15 cellular contexts compared by ENCODE assay signal in the genomic region with DNA sequence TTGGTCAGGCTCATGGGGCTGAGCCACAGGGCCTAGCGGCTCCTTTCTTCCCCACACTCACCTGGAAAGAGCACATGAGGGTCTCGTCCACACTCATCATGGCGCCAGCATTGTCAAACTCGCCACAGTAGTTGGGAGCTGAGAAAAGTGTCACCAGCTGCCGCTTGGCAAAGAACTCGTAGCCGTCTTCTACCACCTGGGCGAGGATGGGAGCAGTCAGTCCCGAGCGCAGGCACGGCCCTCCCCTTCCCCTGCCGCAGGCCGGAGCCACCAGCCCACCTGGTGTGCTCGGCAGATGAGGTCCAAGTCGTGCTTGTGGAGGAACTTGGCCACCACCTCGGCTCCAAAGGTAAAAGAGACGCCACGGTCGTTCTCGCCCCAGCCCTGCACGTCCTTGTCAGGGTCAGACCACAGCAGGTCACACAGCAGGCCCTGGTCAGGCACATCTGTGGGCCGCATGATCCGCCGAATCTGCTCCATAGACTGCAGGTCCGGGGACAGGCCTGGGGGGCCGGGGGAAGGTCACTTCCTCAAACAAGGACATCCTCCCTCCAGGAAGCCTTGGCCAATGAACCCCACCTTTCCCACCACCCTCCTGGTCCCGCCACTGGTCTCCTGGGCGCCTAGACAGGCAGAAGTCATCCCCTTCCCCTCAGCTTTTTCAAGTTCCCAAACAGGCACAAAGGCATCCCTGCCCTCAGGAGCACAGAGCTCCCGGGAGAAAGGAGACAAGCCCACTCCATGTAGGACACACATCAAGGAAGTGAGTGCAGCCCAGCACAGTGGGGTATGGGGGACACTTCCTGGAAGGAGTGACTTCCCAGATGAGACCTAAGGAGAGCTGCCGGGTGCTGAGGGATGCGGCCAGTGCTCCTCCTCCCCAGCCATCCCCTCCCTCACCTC. TPM values are rescaled to one million over a fixed set of nuclear protein-coding genes. Genes with fewer than 3 reads are reported as not detected.
DNase-seq lines count a peak whose midpoint lies in the region; ATAC-seq and TF ChIP-seq lines count a peak whose summit lies in the region.
"Had no signal": no experiment of that assay in that cellular context is flagged by ENCODE, and none has a peak within 500 bp of the region (broad histone marks: within the 10 kb centered on the region; RNA-seq: fewer than 3 reads in every experiment).

No MANE protein-coding gene starts in this region.

- H3K27me3 Mint-ChIP-seq in activated CD4-positive, alpha-beta T cell treated with anti-CD3 and anti-CD28 coated beads for 36 hours: no peaks in the 10 kb centered on the region
- no peaks in the 10 kb centered on the region for H3K27me3 Mint-ChIP-seq in chondrocyte (ENCODE audit: low read depth)

- peaks cover 47% of the 10 kb centered on the region for H3K4me1 Mint-ChIP-seq in activated CD4-positive, alpha-beta T cell treated with anti-CD3 and anti-CD28 coated beads for 36 hours
- peaks cover 20% of the 10 kb centered on the region for H3K4me1 Mint-ChIP-seq in chondrocyte (ENCODE audit: low read depth)

- intact Hi-C loops in activated CD4-positive, alpha-beta T cell treated with anti-CD3 and anti-CD28 coated beads for 36 hours (cut with DNase I, micrococcal nuclease): no loop called here
- intact Hi-C loops in OCI-LY7 (cut with micrococcal nuclease; ENCODE audit: unreplicated experiment): no loop called here
- intact Hi-C loops in prostate gland (cut with DNase I): no loop called here

- 81% methylated on average over 31 of the region's 31 CpGs for WGBS in prostate gland

- H2AFZ ChIP-seq in OCI-LY7 (ENCODE audit: low read length) (no peak overlapping the region), osteoblast (ENCODE audit: low read length) (no peak overlapping the region)

- H3K9me3 ChIP-seq in OCI-LY7 (ENCODE audit: low read length) (no peaks in the 10 kb centered on the region), osteoblast (ENCODE audit: low read depth, low read length) (no peaks in the 10 kb centered on the region), prostate gland (no peaks in the 10 kb centered on the region)
- H3K9me3 ChIP-seq: MG63, transverse colon had no signal

- BruUV-seq in OCI-LY7 (replicated peaks; lab: Mats Ljungman, UMichigan): no TSS peak

- H3K27me3 ChIP-seq in osteoblast (ENCODE audit: insufficient read depth, low read length) (no peaks in the 10 kb centered on the region), prostate gland (replicated peaks; ENCODE audit: insufficient read depth) (no peaks in the 10 kb centered on the region)
- H3K27me3 ChIP-seq: MG63, transverse colon had no signal

- H3K36me3 ChIP-seq in OCI-LY7 (ENCODE audit: insufficient read depth, low read length) (peaks cover 64% of the 10 kb centered on the region), osteoblast (ENCODE audit: insufficient read depth, low read length) (peaks cover 38% of the 10 kb centered on the region), prostate gland (peaks cover 6 to 13% of the 10 kb centered on the region in 2 donors)

- H4K20me1 ChIP-seq in OCI-LY7 (ENCODE audit: insufficient read depth, low read length) (0 out of 2 replicates have a peak, but pooled peaks cover 7% of the 10 kb centered on the region), osteoblast (ENCODE audit: insufficient read depth, low read length) (peaks cover 28% of the 10 kb centered on the region)

- POLR2A ChIA-PET in activated CD4-positive, alpha-beta T cell treated with anti-CD3 and anti-CD28 coated beads for 36 hours (lab: Charles Lee): no interaction called here
- POLR2A ChIA-PET in OCI-LY7 (lab: Charles Lee): interaction anchor here (0.8 kb wide), 1 partner anchor 44 kb away, joined by 3 read pairs; no protein-coding TSS in a partner anchor

- ATAC-seq in activated CD4-positive, alpha-beta T cell treated with anti-CD3 and anti-CD28 coated beads for 36 hours: no peak

- no peaks in the 10 kb centered on the region for H3K9me2 ChIP-seq in OCI-LY7 (ENCODE audit: insufficient read depth, low read length)

- H3K4me3 ChIP-seq in OCI-LY7 (ENCODE audit: low read depth, low read length, poor library complexity, severe bottlenecking) (no peak overlapping the region), osteoblast (ENCODE audit: insufficient read depth, low read length) (no peak overlapping the region), prostate gland (no peak overlapping the region)
- H3K4me3 ChIP-seq: transverse colon had no signal

- H3K79me2 ChIP-seq in OCI-LY7 (ENCODE audit: insufficient read depth, low read depth, low read length): peaks cover 16% of the 10 kb centered on the region
- peaks cover 29% of the 10 kb centered on the region for H3K79me2 ChIP-seq in osteoblast (ENCODE audit: insufficient read depth, low read length)

- CTCF ChIA-PET in activated CD4-positive, alpha-beta T cell treated with anti-CD3 and anti-CD28 coated beads for 36 hours (lab: Charles Lee): interaction anchor here (0.9 to 1.4 kb wide), 3 partner anchors 9 to 42 kb away, joined by 4 to 5 read pairs (median 5); no protein-coding TSS in a partner anchor
- CTCF ChIA-PET in OCI-LY7 (lab: Charles Lee; ENCODE audit: unreplicated experiment): interaction anchor here (0.6 kb wide), 1 partner anchor 45 kb away, joined by 3 read pairs; no protein-coding TSS in a partner anchor

- TF ChIP-seq POLR2A in prostate gland (IDR thresholded peaks at IDR 0.05): no peak

- DNase-seq in activated CD4-positive, alpha-beta T cell treated with anti-CD3 and anti-CD28 coated beads for 36 hours: no peak
- no peak for DNase-seq in activated CD4-positive, alpha-beta T cell treated with anti-CD3 and anti-CD28 coated beads for 1 hour
- no peak for DNase-seq in OCI-LY7 (ENCODE audit: low spot score)
- DNase-seq in chondrocyte (ENCODE audit: low spot score): no peak
- peak; percentile 92 for DNase-seq in osteoblast (ENCODE audit: insufficient read length, low spot score, missing footprints)
- DNase-seq in AG20443 (ENCODE audit: low spot score): no peak
- DNase-seq in prostate gland (ENCODE audit: low spot score): no peak
- no peak for DNase-seq in NCI-H146 (lab: John Stamatoyannopoulos, UW)
- DNase-seq: activated CD8-positive, alpha-beta memory T cell treated with anti-CD3 and anti-CD28 coated beads for 24 hours; DMS153; MG63; NCI-H2171; small intestine; transverse colon had no signal

- H3K4me2 ChIP-seq in OCI-LY7 (ENCODE audit: low read length) (peak overlapping the region; percentile 21; the same call in 1 of the 2 replicates), osteoblast (ENCODE audit: insufficient read depth, low read length) (no peak overlapping the region)

- H3K27ac Mint-ChIP-seq in activated CD4-positive, alpha-beta T cell treated with anti-CD3 and anti-CD28 coated beads for 36 hours: no peak overlapping the region
- H3K27ac Mint-ChIP-seq in chondrocyte (ENCODE audit: unreplicated experiment): peak overlapping the region; percentile 54

- H3K4me3 Mint-ChIP-seq in activated CD4-positive, alpha-beta T cell treated with anti-CD3 and anti-CD28 coated beads for 36 hours: peak overlapping the region; percentile 33
- peak overlapping the region; percentile 4 for H3K4me3 Mint-ChIP-seq in chondrocyte (ENCODE audit: unreplicated experiment)

- H3K9me3 Mint-ChIP-seq in activated CD4-positive, alpha-beta T cell treated with anti-CD3 and anti-CD28 coated beads for 36 hours (ENCODE audit: low read depth): no peaks in the 10 kb centered on the region
- H3K9me3 Mint-ChIP-seq in chondrocyte (ENCODE audit: low read depth): no peaks in the 10 kb centered on the region

- peaks cover 35% of the 10 kb centered on the region for H3K36me3 Mint-ChIP-seq in activated CD4-positive, alpha-beta T cell treated with anti-CD3 and anti-CD28 coated beads for 36 hours (ENCODE audit: low read depth)
- H3K36me3 Mint-ChIP-seq in chondrocyte (ENCODE audit: low read depth): peaks cover 12% of the 10 kb centered on the region

- TF ChIP-seq CTCF in OCI-LY7 (conservative IDR thresholded peaks at IDR 0.05; ENCODE audit: low read length) (no peak), chondrocyte (IDR thresholded peaks at IDR 0.05) (no peak), osteoblast (IDR thresholded peaks at IDR 0.05; ENCODE audit: extremely low read depth, low read depth, low read length) (no peak), prostate gland (IDR thresholded peaks at IDR 0.05) (no peak)

- H3K27ac ChIP-seq in OCI-LY7 (ENCODE audit: low read depth, low read length, poor library complexity, severe bottlenecking) (no peak overlapping the region), osteoblast (ENCODE audit: low read depth, low read length) (no peak overlapping the region), prostate gland (no peak overlapping the region)

- H3K4me1 ChIP-seq in OCI-LY7 (ENCODE audit: insufficient read depth, low read length, poor library complexity, severe bottlenecking) (peaks cover 44% of the 10 kb centered on the region), osteoblast (ENCODE audit: insufficient read depth, low read length) (peaks cover 13% of the 10 kb centered on the region), prostate gland (replicated peaks) (peaks cover 15% of the 10 kb centered on the region)

RNA-seq across cellular contexts. Expression of a gene that starts 2.7 kb away (rescaled TPM):
- total RNA-seq in activated CD4-positive, alpha-beta T cell treated with anti-CD3 and anti-CD28 coated beads for 36 hours: 100 to 1,000 TPM; 199 to 227 TPM
- 248 and 311 TPM in 2 replicates for total RNA-seq in OCI-LY7 (2014; rRNA removed; shearing (Covaris generic))
- 210 and 219 TPM in 2 replicates for total RNA-seq in OCI-LY7 (2022)
- 95.2 to 113 TPM (median 109 TPM) in 3 replicates for total RNA-seq in chondrocyte
- total RNA-seq in osteoblast: 161 and 169 TPM in 2 replicates
- 100 to 1,000 TPM; 168 to 215 TPM for total RNA-seq in prostate gland

RNA-seq across cellular contexts. Expression of a gene that starts 5.0 kb away (rescaled TPM):
- total RNA-seq in activated CD4-positive, alpha-beta T cell treated with anti-CD3 and anti-CD28 coated beads for 36 hours: 100 to 1,000 TPM in 1 of 2 experiments, 10 to 100 TPM in 1; 83.2 to 123 TPM
- total RNA-seq in OCI-LY7 (2014; rRNA removed; shearing (Covaris generic)): 105 and 124 TPM in 2 replicates
- total RNA-seq in OCI-LY7 (2022) (108 and 117 TPM in 2 replicates), chondrocyte (not detected in 3 replicates), osteoblast (not detected in 2 replicates), prostate gland (1 to 10 TPM; 3.7 to 6.5 TPM)
- total RNA-seq: myocyte had no signal

RNA-seq across cellular contexts. Expression of a gene that starts 7.1 kb away (rescaled TPM):
- 10 to 100 TPM; 28.8 to 30.0 TPM for total RNA-seq in activated CD4-positive, alpha-beta T cell treated with anti-CD3 and anti-CD28 coated beads for 36 hours
- total RNA-seq in OCI-LY7 (2014; rRNA removed; shearing (Covaris generic)): 30.1 and 51.0 TPM in 2 replicates
- total RNA-seq in OCI-LY7 (2022) (62.2 and 71.1 TPM in 2 replicates), chondrocyte (11.1 to 14.6 TPM (median 11.6 TPM) in 3 replicates), osteoblast (7.6 and 10.3 TPM in 2 replicates), prostate gland (10 to 100 TPM; 30.2 to 49.4 TPM)

RNA-seq across cellular contexts. Expression of a gene that starts 16.6 kb away (rescaled TPM):
- 1 to 10 TPM; 1.5 to 1.6 TPM for total RNA-seq in activated CD4-positive, alpha-beta T cell treated with anti-CD3 and anti-CD28 coated beads for 36 hours
- total RNA-seq in OCI-LY7 (2014; rRNA removed; shearing (Covaris generic)): 0.06 and 0.15 TPM in 2 replicates
- total RNA-seq in OCI-LY7 (2022) (0.21 and 0.41 TPM in 2 replicates), chondrocyte (0.36 to 1.8 TPM (median 1.8 TPM) in 3 replicates), osteoblast (under 0.01 TPM in 2 replicates), prostate gland (1 to 10 TPM in 1 of 2 donors, under 1 TPM in 1; 0.91 to 1.0 TPM)

RNA-seq across cellular contexts. Expression of a gene that starts 25.5 kb away (rescaled TPM):
- under 1 TPM; 0.09 to 0.27 TPM for total RNA-seq in activated CD4-positive, alpha-beta T cell treated with anti-CD3 and anti-CD28 coated beads for 36 hours
- total RNA-seq in OCI-LY7 (2014; rRNA removed; shearing (Covaris generic)): 0.35 and 0.67 TPM in 2 replicates
- total RNA-seq in OCI-LY7 (2022) (0.34 TPM in 1 of 2 replicates, not detected in the other), chondrocyte (2.0 to 5.6 TPM (median 4.9 TPM) in 3 replicates), osteoblast (6.2 and 6.9 TPM in 2 replicates), prostate gland (1 to 10 TPM; 2.5 to 2.6 TPM)

Comparison
In these comparisons a context has a peak if more than half of its experiments do, and no peak if none do; other contexts are left out.
1. RNA of a gene that starts 5.0 kb away (total RNA-seq): 105 to 124 TPM in OCI-LY7 and 83.2 to 123 TPM in activated CD4-positive, alpha-beta T cell treated with anti-CD3 and anti-CD28 coated beads for 36 hours; 3.7 to 6.5 TPM in prostate gland, not detected in chondrocyte and not detected in osteoblast; every median in the first group is over 10 times any median in the second.